ENCODE assay signal across 1 cellular context in genomic region chr12:120468271-120468845, GRCh38.
A peak's percentile ranks its signal among the peaks of the same experiment; 100 is the strongest.
TF ChIP-seq lines count a peak whose summit lies in the region.

No MANE protein-coding gene starts in this region.

TF ChIP-seq in WTC11, 78 proteins besides CTCF, POLR2A, EP300 and RAD21 (continued from another document):
- TF ChIP-seq ARID4B (CRISPR knock-in tag; IDR thresholded peaks at IDR 0.05; ENCODE audit: borderline replicate concordance) (no peak), SMAD3 (CRISPR knock-in tag; IDR thresholded peaks at IDR 0.05; ENCODE audit: borderline replicate concordance) (no peak), NFE2L1 (CRISPR knock-in tag; IDR thresholded peaks at IDR 0.05) (no peak), ATF6 (CRISPR knock-in tag; IDR thresholded peaks at IDR 0.05) (no peak), HMGXB4 (CRISPR knock-in tag; IDR thresholded peaks at IDR 0.05) (0 out of 2 replicates have a peak, but pooled peaks have one; percentile 66), ZNF219 (CRISPR knock-in tag; IDR thresholded peaks at IDR 0.05; ENCODE audit: borderline replicate concordance) (no peak)
